Comparison of ENCODE assay signal across 8 cellular contexts in genomic region chr19:37817180-37817911, GRCh38. TPM values are rescaled to one million over a fixed set of nuclear protein-coding genes. Genes with fewer than 3 reads are reported as not detected.
DNase-seq lines count a peak whose midpoint lies in the region; ATAC-seq lines count a peak whose summit lies in the region.

No MANE protein-coding gene starts in this region.

- DNase-seq in G401 (ENCODE audit: low spot score) = peak; percentile 77
- DNase-seq in OCI-M1 (lab: John Stamatoyannopoulos, UW) = peak; percentile 94
- peak; percentile 42 for DNase-seq in cortex of kidney (lab: John Stamatoyannopoulos, UW)
- peak; percentile 72 for DNase-seq in kidney tubule cell (ENCODE audit: low spot score)
- DNase-seq in stimulated activated CD4-positive, alpha-beta T cell treated with anti-CD3 and anti-CD28 coated beads, Interleukin-12 subunit alpha, Interleukin-12 subunit beta, amount 100 ng/mL, for 4 hours = peak; percentile 29

- in situ Hi-C loops in G401 (cut with HindIII; ENCODE audit: low sequenced_read_pairs) = no loop called here

- no peak for ATAC-seq in GM21529 (IDR thresholded peaks at IDR 0.05; ENCODE audit: unreplicated experiment)
- ATAC-seq in HG03196 (IDR thresholded peaks at IDR 0.05; ENCODE audit: unreplicated experiment) = no peak
- ATAC-seq in HG02840 (IDR thresholded peaks at IDR 0.05; ENCODE audit: low FRiP score, unreplicated experiment) = no peak

RNA-seq across cellular contexts. Expression of gene ZNF573, which starts 38.0 kb away (rescaled TPM):
- total RNA-seq in G401 (2014; rRNA removed; shearing (Covaris generic)) = 1.8 and 13.2 TPM in 2 replicates

Comparison
In these comparisons a context has a peak if more than half of its experiments do, and no peak if none do; other contexts are left out.
1. DNase-seq: peak in every context shown above with its lines; median percentile 94 in OCI-M1; 77 in G401; 72 in kidney tubule cell; 42 in cortex of kidney; 29 in stimulated activated CD4-positive, alpha-beta T cell treated with anti-CD3 and anti-CD28 coated beads, Interleukin-12 subunit alpha, Interleukin-12 subunit beta, amount 100 ng/mL, for 4 hours.